ENCODE assay signal across 23 cellular contexts in the genomic region with DNA sequence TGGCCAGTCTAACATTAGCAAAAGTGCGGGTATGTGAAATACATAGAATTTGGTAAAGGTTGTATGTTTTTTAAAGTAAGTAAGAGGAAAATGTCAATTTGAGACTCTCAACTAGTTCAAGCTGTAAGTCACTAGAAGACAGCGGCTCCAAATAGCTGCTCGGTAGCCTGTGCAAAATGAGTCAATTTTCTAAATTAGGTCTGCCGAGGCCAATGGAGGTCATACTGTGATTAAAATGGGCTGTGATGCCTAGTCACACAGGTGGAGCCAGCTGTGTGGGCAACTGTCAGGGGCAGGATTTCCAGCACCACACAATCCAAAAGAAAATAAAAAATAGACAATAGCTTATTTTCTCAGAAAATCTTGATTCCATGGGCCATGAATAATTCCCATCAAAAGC. TPM values are rescaled to one million over a fixed set of nuclear protein-coding genes. Genes with fewer than 3 reads are reported as not detected.
"Had no signal": no experiment of that assay in that cellular context is flagged by ENCODE, and none has a peak within 500 bp of the region (broad histone marks: within the 10 kb centered on the region; RNA-seq: fewer than 3 reads in every experiment).

No MANE protein-coding gene starts in this region.

- H3K27ac ChIP-seq: esophagus muscularis mucosa, foreskin keratinocyte, neutrophil, ovary, tibial nerve had no signal

- H3K4me1 ChIP-seq: foreskin keratinocyte, tibial nerve had no signal

- H3K9me3 ChIP-seq: esophagus muscularis mucosa, neutrophil, ovary, tibial nerve had no signal

- H3K27me3 ChIP-seq: esophagus muscularis mucosa, foreskin keratinocyte, neutrophil, ovary, tibial nerve had no signal

- H3K36me3 ChIP-seq: esophagus muscularis mucosa, neutrophil, ovary, tibial nerve had no signal

- ATAC-seq: foreskin keratinocyte had no signal

- H3K4me3 ChIP-seq: esophagus muscularis mucosa, ovary, tibial nerve had no signal

- DNase-seq: activated CD4-positive, alpha-beta T cell treated with anti-CD3 and anti-CD28 coated beads for 48 hours; activated CD4-positive, alpha-beta T cell treated with anti-CD3 and anti-CD28 coated beads, Interleukin-2, amount 50 U/mL, for 48 hours; activated CD8-positive, alpha-beta memory T cell treated with anti-CD3 and anti-CD28 coated beads for 24 hours; activated effector memory CD4-positive, alpha-beta T cell treated with Interleukin-2 at 50 U/mL for 16 hours; activated naive CD4-positive, alpha-beta T cell treated with Interleukin-2 at 50 U/mL for 16 hours; anterior cingulate cortex; dermis blood vessel endothelial cell; effector CD4-positive, alpha-beta T cell; foreskin keratinocyte; mammary epithelial cell; naive B cell; nephron progenitor cell; ovary; retina; stimulated activated CD4-positive, alpha-beta T cell treated with anti-CD3 and anti-CD28 coated beads, Interleukin-2, amount 100 ng/mL, for 48 hours; stimulated activated naive CD4-positive, alpha-beta T cell treated with Interleukin-2 at 50 U/mL for 16 hours; T-helper 1 cell had no signal

RNA-seq across cellular contexts. Expression of gene KCNA4, which starts 32.3 kb away (rescaled TPM):
- total RNA-seq: bronchial epithelial cell, dermis blood vessel endothelial cell, foreskin keratinocyte, glomerular endothelial cell, mammary epithelial cell, ureter had no signal
